7 cellular contexts compared by ENCODE assay signal in genomic region chr17:21124517-21124916, GRCh38. TPM values are rescaled to one million over a fixed set of nuclear protein-coding genes. Genes with fewer than 3 reads are reported as not detected.
DNase-seq lines count a peak whose midpoint lies in the region; ATAC-seq and TF ChIP-seq lines count a peak whose summit lies in the region.
"Not testable (repeated sequence)": the region's sequence is repeated elsewhere in the genome, so short reads cannot be mapped to it uniquely, and the experiment has no call there.

No MANE protein-coding gene starts in this region.

- not testable (repeated sequence) for H3K27me3 ChIP-seq in BLaER1; GM23338 (ENCODE audit: insufficient read depth); HUES64 (ENCODE audit: insufficient read depth, low read length); Loucy (ENCODE audit: insufficient read depth, low read length, poor library complexity, severe bottlenecking)

- H3K4me2 ChIP-seq in BLaER1, result peak overlapping the region; percentile 94
- H3K4me2 ChIP-seq in GM23338, result not testable (repeated sequence)
- H3K4me2 ChIP-seq in Loucy (ENCODE audit: low read depth, low read length, poor library complexity, severe bottlenecking), result peak overlapping the region; percentile 90

- H3K79me2 ChIP-seq in GM23338 (replicated peaks; ENCODE audit: insufficient read depth), result peaks cover 25% of the 10 kb centered on the region
- peaks cover 23% of the 10 kb centered on the region for H3K79me2 ChIP-seq in Loucy (ENCODE audit: insufficient read depth, low read length)

- not testable (repeated sequence) for H3K36me3 ChIP-seq in BLaER1; GM23338 (ENCODE audit: insufficient read depth); HUES64 (ENCODE audit: insufficient read depth, low read length); Loucy (ENCODE audit: insufficient read depth, low read length)

- H3K27ac ChIP-seq in BLaER1, result 0 out of 2 replicates have a peak overlapping the region, but pooled peaks have one; percentile 49
- H3K27ac ChIP-seq in GM23338 (ENCODE audit: low read depth), result peak overlapping the region; percentile 74
- H3K27ac ChIP-seq in HUES64 (ENCODE audit: low read depth, low read length), result peak overlapping the region; percentile 39; the same call in 1 of the 2 replicates

- H3K4me1 Mint-ChIP-seq in GM23338, result peaks cover 23% of the 10 kb centered on the region
- peaks cover 24% of the 10 kb centered on the region for H3K4me1 Mint-ChIP-seq in activated T-helper 17 cell treated with anti-CD3 and anti-CD28 coated beads, Interleukin-2, amount 50 U/mL, for 72 hours
- peaks cover 38% of the 10 kb centered on the region for H3K4me1 Mint-ChIP-seq in endothelial cell (ENCODE audit: unreplicated experiment)
- H3K4me1 Mint-ChIP-seq in osteocyte (ENCODE audit: unreplicated experiment), result peaks cover 23% of the 10 kb centered on the region

- not testable (repeated sequence) for H3K9me3 ChIP-seq in BLaER1; HUES64 (ENCODE audit: insufficient read depth, low read depth, low read length); Loucy (ENCODE audit: insufficient read depth, low read depth, low read length)

- H3K4me3 Mint-ChIP-seq in GM23338; osteocyte (ENCODE audit: unreplicated experiment): not testable (repeated sequence)
- peak overlapping the region; percentile 16 for H3K4me3 Mint-ChIP-seq in activated T-helper 17 cell treated with anti-CD3 and anti-CD28 coated beads, Interleukin-2, amount 50 U/mL, for 72 hours
- H3K4me3 Mint-ChIP-seq in endothelial cell (ENCODE audit: unreplicated experiment), result peak overlapping the region; percentile 37

- TF ChIP-seq CTCF in GM23338 (conservative IDR thresholded peaks at IDR 0.05; ENCODE audit: low read depth in 2 of 2); Loucy (conservative IDR thresholded peaks at IDR 0.05; ENCODE audit: low read length); endothelial cell (IDR thresholded peaks at IDR 0.05; ENCODE audit: unreplicated experiment); osteocyte (IDR thresholded peaks at IDR 0.05): not testable (repeated sequence)

- H3F3A ChIP-seq in GM23338 (replicated peaks; ENCODE audit: low read depth); Loucy (ENCODE audit: low read depth): not testable (repeated sequence)

- not testable (repeated sequence) for H4K20me1 ChIP-seq in BLaER1; GM23338 (replicated peaks; ENCODE audit: insufficient read depth); Loucy (ENCODE audit: insufficient read depth, low read length, poor library complexity, severe bottlenecking)

- H3K36me3 Mint-ChIP-seq in GM23338 (ENCODE audit: low read depth); activated T-helper 17 cell treated with anti-CD3 and anti-CD28 coated beads, Interleukin-2, amount 50 U/mL, for 72 hours (ENCODE audit: low read depth); endothelial cell (ENCODE audit: low read depth, unreplicated experiment); osteocyte (ENCODE audit: unreplicated experiment): not testable (repeated sequence)

- not testable (repeated sequence) for H3K27ac Mint-ChIP-seq in GM23338; activated T-helper 17 cell treated with anti-CD3 and anti-CD28 coated beads, Interleukin-2, amount 50 U/mL, for 72 hours; osteocyte (ENCODE audit: unreplicated experiment)
- peak overlapping the region; percentile 83 for H3K27ac Mint-ChIP-seq in endothelial cell (ENCODE audit: unreplicated experiment)

- H3K4me1 ChIP-seq in BLaER1 (peaks cover 42% of the 10 kb centered on the region), GM23338 (ENCODE audit: insufficient read depth) (peaks cover 24% of the 10 kb centered on the region), HUES64 (ENCODE audit: insufficient read depth, low read length) (peaks cover 17% of the 10 kb centered on the region), Loucy (ENCODE audit: insufficient read depth, low read length, poor library complexity, severe bottlenecking) (peaks cover 31% of the 10 kb centered on the region)

- H3K9ac ChIP-seq in BLaER1; HUES64 (ENCODE audit: low read depth, low read length); Loucy (ENCODE audit: low read depth, low read length, poor library complexity, severe bottlenecking): not testable (repeated sequence)

- not testable (repeated sequence) for H3K9me3 Mint-ChIP-seq in GM23338; activated T-helper 17 cell treated with anti-CD3 and anti-CD28 coated beads, Interleukin-2, amount 50 U/mL, for 72 hours; endothelial cell (ENCODE audit: unreplicated experiment); osteocyte (ENCODE audit: unreplicated experiment)

- not testable (repeated sequence) for H3K4me3 ChIP-seq in BLaER1; GM23338; HUES64 (ENCODE audit: low read length); Loucy (ENCODE audit: low read length, poor library complexity, severe bottlenecking)

- not testable (repeated sequence) for DNase-seq in GM23338 (ENCODE audit: low spot score); endothelial cell (ENCODE audit: low spot score)
- peak; percentile 34 for DNase-seq in osteocyte (ENCODE audit: extremely low spot score, unreplicated experiment)

- ATAC-seq in GM23338; activated T-helper 17 cell treated with anti-CD3 and anti-CD28 coated beads, Interleukin-2, amount 50 U/mL, for 72 hours (replicated peaks): not testable (repeated sequence)

- WGBS in HUES64, result 95% methylated on average over 4 of the region's 4 CpGs

- not testable (repeated sequence) for H2AFZ ChIP-seq in GM23338; Loucy (ENCODE audit: low read length)

- peaks cover 14% of the 10 kb centered on the region for H3K27me3 Mint-ChIP-seq in GM23338 (ENCODE audit: insufficient read depth, low read depth, poor library complexity)
- not testable (repeated sequence) for H3K27me3 Mint-ChIP-seq in activated T-helper 17 cell treated with anti-CD3 and anti-CD28 coated beads, Interleukin-2, amount 50 U/mL, for 72 hours; endothelial cell (ENCODE audit: unreplicated experiment)
- peaks cover 37% of the 10 kb centered on the region for H3K27me3 Mint-ChIP-seq in osteocyte (ENCODE audit: unreplicated experiment)

- not testable (repeated sequence) for H3K9me2 ChIP-seq in GM23338 (ENCODE audit: insufficient read depth); Loucy (replicated peaks; ENCODE audit: low read depth, low read length)

RNA-seq across cellular contexts. Expression of gene DHRS7B, which starts 2.2 kb away (rescaled TPM):
- total RNA-seq in GM23338 (2014; rRNA removed; shearing (Covaris generic)), result 24.7 and 26.6 TPM in 2 replicates
- polyA plus RNA-seq in GM23338 (2016; fragmentation: Nextera tagmentation; extraction: Ambion mirVana), result 26.8 and 27.9 TPM in 2 replicates
- 19.8 TPM for polyA plus RNA-seq in HUES64 (2013, experiment 1 of 2)
- 16.0 TPM for polyA plus RNA-seq in HUES64 (2013, experiment 2 of 2)
- 10 to 100 TPM in 1 of 2 donors, 1 to 10 TPM in 1; 7.3 to 16.9 TPM for total RNA-seq in activated T-helper 17 cell treated with anti-CD3 and anti-CD28 coated beads, Interleukin-2, amount 50 U/mL, for 72 hours
- total RNA-seq in endothelial cell (ENCODE audit: unreplicated experiment), result 31.0 TPM
- total RNA-seq in osteocyte, result 15.7 and 20.1 TPM in 2 replicates
